Comparison of ENCODE assay signal across 27 cellular contexts in genomic region chr22:49624421-49625177, GRCh38.
A peak's percentile ranks its signal among the peaks of the same experiment; 100 is the strongest.
DNase-seq lines count a peak whose midpoint lies in the region; ATAC-seq, FAIRE-seq and TF ChIP-seq lines count a peak whose summit lies in the region.
"Had no signal": no experiment of that assay in that cellular context is flagged by ENCODE, and none has a peak within 500 bp of the region (broad histone marks: within the 10 kb centered on the region; RNA-seq: fewer than 3 reads in every experiment).

No MANE protein-coding gene starts in this region.

- TF ChIP-seq POLR2A in right lobe of liver (IDR thresholded peaks at IDR 0.05) (no peak), HepG2 (IDR thresholded peaks at IDR 0.05; ENCODE audit: insufficient read depth in 1 of 2, low read depth in 2 of 2, low read length in 2 of 2) (no peak)

- no peak overlapping the region for H3K4me3 Mint-ChIP-seq in chondrocyte (ENCODE audit: unreplicated experiment)
- H3K4me3 Mint-ChIP-seq in stimulated activated naive B cell treated with anti-CD40 and anti-IgM and Interleukin-4, amounts not matched to agents 10 μg/mL and 1 μg/mL and 100 μg/mL, for 72 hours: no peak overlapping the region
- H3K4me3 Mint-ChIP-seq: CD8-positive, alpha-beta memory T cell had no signal

- no peak overlapping the region for H3K27ac ChIP-seq in right lobe of liver
- no peak overlapping the region for H3K27ac ChIP-seq in HepG2 (ENCODE audit: extremely low read length, insufficient read depth, low read length)
- no peak overlapping the region for H3K27ac ChIP-seq in lower lobe of right lung

- H2AFZ ChIP-seq in HepG2 (ENCODE audit: low read length): no peak overlapping the region

- no peaks in the 10 kb centered on the region for H3K9me3 Mint-ChIP-seq in chondrocyte (ENCODE audit: low read depth)
- no peaks in the 10 kb centered on the region for H3K9me3 Mint-ChIP-seq in stimulated activated naive B cell treated with anti-CD40 and anti-IgM and Interleukin-4, amounts not matched to agents 10 μg/mL and 1 μg/mL and 100 μg/mL, for 72 hours
- H3K9me3 Mint-ChIP-seq: CD8-positive, alpha-beta memory T cell had no signal

- POLR2A ChIA-PET in HepG2 (lab: Yijun Ruan, JAX): no interaction called here

- no peak overlapping the region for H3K4me2 ChIP-seq in HepG2 (ENCODE audit: low read depth, low read length)

- H3K9me3 ChIP-seq in right lobe of liver (no peaks in the 10 kb centered on the region), HepG2 (ENCODE audit: low read length) (no peaks in the 10 kb centered on the region), lower lobe of right lung (no peaks in the 10 kb centered on the region)
- H3K9me3 ChIP-seq: MG63 had no signal

- TF ChIP-seq CTCF in right lobe of liver (IDR thresholded peaks at IDR 0.05): no peak
- no peak for TF ChIP-seq CTCF in HepG2 (CRISPR knock-in tag; IDR thresholded peaks at IDR 0.05)
- no peak for TF ChIP-seq CTCF in chondrocyte (IDR thresholded peaks at IDR 0.05)
- no peak for TF ChIP-seq CTCF in lower lobe of right lung (IDR thresholded peaks at IDR 0.05)

- H4K20me1 ChIP-seq in HepG2 (ENCODE audit: insufficient read depth, low read length): peaks cover 3% of the 10 kb centered on the region; the same call in 1 of the 2 replicates

- no peak overlapping the region for H3K9ac ChIP-seq in HepG2 (ENCODE audit: insufficient read depth, low read depth, low read length)

- peaks cover 35% of the 10 kb centered on the region for H3K27me3 Mint-ChIP-seq in chondrocyte (ENCODE audit: low read depth)
- no peaks in the 10 kb centered on the region for H3K27me3 Mint-ChIP-seq in stimulated activated naive B cell treated with anti-CD40 and anti-IgM and Interleukin-4, amounts not matched to agents 10 μg/mL and 1 μg/mL and 100 μg/mL, for 72 hours
- H3K27me3 Mint-ChIP-seq: CD8-positive, alpha-beta memory T cell had no signal

- ATAC-seq in right lobe of liver (no peak), HepG2 (no peak), lower lobe of right lung (no peak)
- ATAC-seq in stimulated activated naive B cell treated with anti-CD40 and anti-IgM and Interleukin-4, amounts not matched to agents 10 μg/mL and 1 μg/mL and 100 μg/mL, for 72 hours (replicated peaks): peak in 1 of 2 donors; percentile 38
- ATAC-seq: PC-3 had no signal

- TF ChIP-seq EP300 in HepG2 (IDR thresholded peaks at IDR 0.05; ENCODE audit: low read depth in 2 of 2, low read length in 2 of 2): no peak
- no peak for TF ChIP-seq EP300 in HepG2 (CRISPR knock-in tag; IDR thresholded peaks at IDR 0.05; ENCODE audit: borderline replicate concordance)

- H3K79me2 ChIP-seq in HepG2 (ENCODE audit: insufficient read depth, low read length): no peaks in the 10 kb centered on the region

- in situ Hi-C loops in HepG2 (cut with HindIII; ENCODE audit: extremely low pct_ligation_motif_present, low pct_unique_long_range_greater_than_20kb): no loop called here

- 49% methylated on average over 3 of the region's 19 CpGs for WGBS in right lobe of liver (ENCODE audit: insufficient coverage, low coverage, low lambda C conversion rate, missing lambda C conversion rate)
- 2% methylated on average over 11 of the region's 19 CpGs for WGBS in HepG2 (ENCODE audit: low lambda C conversion rate)

- CTCF ChIA-PET in HepG2 (lab: Yijun Ruan, JAX; ENCODE audit: low intra/inter-chr PET ratio, low total read pairs): no interaction called here

- no TSS peak for BruUV-seq in HepG2 (replicated peaks; lab: Mats Ljungman, UMichigan)

- H3K27ac Mint-ChIP-seq in chondrocyte (ENCODE audit: unreplicated experiment): no peak overlapping the region
- peak overlapping the region; percentile 2 for H3K27ac Mint-ChIP-seq in stimulated activated naive B cell treated with anti-CD40 and anti-IgM and Interleukin-4, amounts not matched to agents 10 μg/mL and 1 μg/mL and 100 μg/mL, for 72 hours

- DNase-seq in right lobe of liver: peak in 2 of 3 donors; percentile 8 to 22
- DNase-seq in HepG2 (ENCODE audit: low spot score): no peak
- peak; percentile 74 for DNase-seq in chondrocyte (ENCODE audit: low spot score)
- DNase-seq in lower lobe of right lung: peak; percentile 27
- no peak for DNase-seq in stimulated activated naive B cell treated with anti-CD40 and anti-IgM and Interleukin-4, amounts not matched to agents 10 μg/mL and 1 μg/mL and 100 μg/mL, for 72 hours
- no peak for DNase-seq in middle frontal gyrus (ENCODE audit: extremely low spot score, low spot score)
- no peak for DNase-seq in RPMI8226
- DNase-seq: C1 segment of cervical spinal cord; CD8-positive, alpha-beta memory T cell; DMS 273 treated with DMSO at 0.1 percent for 48 hours; DMS79; GF-D8; GOT3; HCEC 1CT; IMR-90; KG1; MG63; NCI-H1105 treated with DMSO at 0.1 percent for 48 hours; NCI-H146; NCI-H1930; NCI-H446 treated with DMSO at 0.1 percent for 48 hours; NCI-H526; NCI-H82; NK-92 treated with Interleukin-12 subunit alpha and Interleukin-12 subunit beta, amount 100 ng/mL, for 24 hours; PC-3; SHP77 treated with DMSO at 0.1 percent for 48 hours had no signal

- TF ChIP-seq RAD21 in HepG2 (CRISPR knock-in tag; IDR thresholded peaks at IDR 0.05): no peak

- intact Hi-C loops in right lobe of liver (cut with DNase I) (no loop called here), HepG2 (cut with micrococcal nuclease; ENCODE audit: unreplicated experiment) (no loop called here), lower lobe of right lung (cut with DNase I) (no loop called here)

- no peaks in the 10 kb centered on the region for H3K36me3 Mint-ChIP-seq in chondrocyte (ENCODE audit: low read depth)
- peaks cover 7 to 28% of the 10 kb centered on the region in 2 donors for H3K36me3 Mint-ChIP-seq in stimulated activated naive B cell treated with anti-CD40 and anti-IgM and Interleukin-4, amounts not matched to agents 10 μg/mL and 1 μg/mL and 100 μg/mL, for 72 hours

- H3K27me3 ChIP-seq in right lobe of liver (no peaks in the 10 kb centered on the region), HepG2 (ENCODE audit: control insufficient read depth in 1 of 2, insufficient read depth in 2 of 2, low read length in 2 of 2) (peaks cover 20 to 61% of the 10 kb centered on the region in 2 experiments; a peak in 4 of 5 replicates), lower lobe of right lung (ENCODE audit: low read depth) (no peaks in the 10 kb centered on the region)

- H3K4me1 ChIP-seq in right lobe of liver (no peaks in the 10 kb centered on the region), HepG2 (ENCODE audit: insufficient read depth, low read length) (no peaks in the 10 kb centered on the region), lower lobe of right lung (peaks cover 4% of the 10 kb centered on the region)

- peaks cover 6% of the 10 kb centered on the region for H3K4me1 Mint-ChIP-seq in chondrocyte (ENCODE audit: low read depth)
- peaks cover 9 to 18% of the 10 kb centered on the region in 2 donors for H3K4me1 Mint-ChIP-seq in stimulated activated naive B cell treated with anti-CD40 and anti-IgM and Interleukin-4, amounts not matched to agents 10 μg/mL and 1 μg/mL and 100 μg/mL, for 72 hours

- H3K4me3 ChIP-seq in right lobe of liver (no peak overlapping the region), HepG2 (replicated peaks in 1 of 3; ENCODE audit: insufficient read depth in 1 of 3, low read depth in 2 of 3, low read length in 3 of 3) (no peak overlapping the region), lower lobe of right lung (no peak overlapping the region)
- H3K4me3 ChIP-seq: MG63 had no signal

- H3K36me3 ChIP-seq in right lobe of liver: no peaks in the 10 kb centered on the region
- H3K36me3 ChIP-seq in HepG2 (replicated peaks in 1 of 2; ENCODE audit: control insufficient read depth in 1 of 2, insufficient read depth in 2 of 2, low read length in 2 of 2): no peaks in the 10 kb centered on the region
- H3K36me3 ChIP-seq in lower lobe of right lung: no peaks in the 10 kb centered on the region
- H3K36me3 ChIP-seq: MG63 had no signal

- FAIRE-seq in HepG2 (lab: Jason Lieb, UNC): no peak
- FAIRE-seq: GM12891 had no signal

TF ChIP-seq in HepG2, 621 proteins besides CTCF, POLR2A, EP300 and RAD21:
- TF ChIP-seq ZNF460 (CRISPR knock-in tag; IDR thresholded peaks at IDR 0.05; ENCODE audit: borderline replicate concordance) (no peak), PRDM10 (CRISPR knock-in tag; IDR thresholded peaks at IDR 0.05; ENCODE audit: low read depth) (no peak), THAP11 (CRISPR knock-in tag; IDR thresholded peaks at IDR 0.05) (no peak), KDM5B (CRISPR knock-in tag; IDR thresholded peaks at IDR 0.05; ENCODE audit: borderline replicate concordance) (no peak), NFYB (CRISPR knock-in tag; IDR thresholded peaks at IDR 0.05) (no peak), ZNF446 (CRISPR knock-in tag; IDR thresholded peaks at IDR 0.05) (no peak), HNF4G (IDR thresholded peaks at IDR 0.05; ENCODE audit: borderline replicate concordance, low read depth, low read length) (no peak), HNF4G (CRISPR knock-in tag; IDR thresholded peaks at IDR 0.05; ENCODE audit: borderline replicate concordance, low read depth) (no peak), SOX13 (IDR thresholded peaks at IDR 0.05) (no peak), SOX13 (CRISPR knock-in tag; conservative IDR thresholded peaks at IDR 0.05 in 1 of 2, IDR thresholded peaks at IDR 0.05 in 1 of 2) (no peak), ZNF747 (CRISPR knock-in tag; IDR thresholded peaks at IDR 0.05; ENCODE audit: borderline replicate concordance) (no peak)

Comparison
In these comparisons a context has a peak if more than half of its experiments do, and no peak if none do; other contexts are left out.
1. DNase-seq: peak in right lobe of liver (2 of 3), chondrocyte (single experiment) and lower lobe of right lung (single experiment); none in HepG2 (single experiment), stimulated activated naive B cell treated with anti-CD40 and anti-IgM and Interleukin-4, amounts not matched to agents 10 μg/mL and 1 μg/mL and 100 μg/mL, for 72 hours (single experiment), middle frontal gyrus (single experiment) and RPMI8226 (single experiment).